1 cellular context compared by ENCODE assay signal in genomic region chr9:33721674-33722358, GRCh38.
TF ChIP-seq lines count a peak whose summit lies in the region.

No MANE protein-coding gene starts in this region.

TF ChIP-seq in HepG2, 621 proteins besides CTCF, POLR2A, EP300 and RAD21 (continued from another document and continues in another):
- TF ChIP-seq HNF1B (CRISPR knock-in tag; IDR thresholded peaks at IDR 0.05) (peak; percentile 78), PHF8 (CRISPR knock-in tag; IDR thresholded peaks at IDR 0.05) (peak; percentile 50), NRL (CRISPR knock-in tag; IDR thresholded peaks at IDR 0.05; ENCODE audit: borderline replicate concordance) (peak; percentile 76), MXD4 (CRISPR knock-in tag; IDR thresholded peaks at IDR 0.05) (peak; percentile 74; the same call in 1 of the 2 replicates), FOXM1 (CRISPR knock-in tag; IDR thresholded peaks at IDR 0.05) (0 out of 2 replicates have a peak, but pooled peaks have one; percentile 67), XBP1 (CRISPR knock-in tag; IDR thresholded peaks at IDR 0.05) (0 out of 2 replicates have a peak, but pooled peaks have one; percentile 62), MTA1 (CRISPR knock-in tag; IDR thresholded peaks at IDR 0.05; ENCODE audit: borderline replicate concordance) (peak; percentile 80; the same call in 1 of the 2 replicates), ZNF792 (CRISPR knock-in tag; IDR thresholded peaks at IDR 0.05) (peak; percentile 80; the same call in 1 of the 2 replicates), ZKSCAN8 (CRISPR knock-in tag; IDR thresholded peaks at IDR 0.05; ENCODE audit: borderline replicate concordance) (peak; percentile 22; the same call in 1 of the 2 replicates), ZNF335 (CRISPR knock-in tag; IDR thresholded peaks at IDR 0.05) (0 out of 2 replicates have a peak, but pooled peaks have one; percentile 31), SKI (IDR thresholded peaks at IDR 0.05; ENCODE audit: partially characterized antibody) (peak; percentile 16), RARG (CRISPR knock-in tag; IDR thresholded peaks at IDR 0.05; ENCODE audit: low read depth) (no peak), ZBTB34 (CRISPR knock-in tag; IDR thresholded peaks at IDR 0.05) (peak; percentile 57; the same call in 1 of the 2 replicates), USF2 (IDR thresholded peaks at IDR 0.05; ENCODE audit: low read depth, low read length) (no peak), USF2 (CRISPR knock-in tag; IDR thresholded peaks at IDR 0.05; ENCODE audit: borderline replicate concordance) (no peak), GLMP (CRISPR knock-in tag; IDR thresholded peaks at IDR 0.05; ENCODE audit: borderline replicate concordance) (no peak), SRY (CRISPR knock-in tag; IDR thresholded peaks at IDR 0.05) (peak; percentile 85), RARA (CRISPR knock-in tag; IDR thresholded peaks at IDR 0.05) (no peak), MIXL1 (CRISPR knock-in tag; IDR thresholded peaks at IDR 0.05) (peak; percentile 61; the same call in 1 of the 2 replicates), EZH2 (conservative IDR thresholded peaks at IDR 0.05; ENCODE audit: low read depth, low read length) (no peak), ZFP37 (CRISPR knock-in tag; IDR thresholded peaks at IDR 0.05; ENCODE audit: borderline replicate concordance) (0 out of 2 replicates have a peak, but pooled peaks have one; percentile 29), ZNF33B (CRISPR knock-in tag; IDR thresholded peaks at IDR 0.05) (0 out of 2 replicates have a peak, but pooled peaks have one; percentile 28), THYN1 (CRISPR knock-in tag; IDR thresholded peaks at IDR 0.05; ENCODE audit: borderline replicate concordance, low read depth) (no peak), KAT8 (CRISPR knock-in tag; IDR thresholded peaks at IDR 0.05) (peak; percentile 70; the same call in 1 of the 2 replicates), ZNF101 (CRISPR knock-in tag; IDR thresholded peaks at IDR 0.05; ENCODE audit: borderline replicate concordance, low read depth) (no peak), ERF (CRISPR knock-in tag; IDR thresholded peaks at IDR 0.05) (peak; percentile 64), GMEB1 (CRISPR knock-in tag; IDR thresholded peaks at IDR 0.05; ENCODE audit: borderline replicate concordance) (peak; percentile 48; the same call in 1 of the 2 replicates), ZFP91 (CRISPR knock-in tag; IDR thresholded peaks at IDR 0.05; ENCODE audit: borderline replicate concordance) (peak; percentile 77), FOXJ3 (CRISPR knock-in tag; IDR thresholded peaks at IDR 0.05; ENCODE audit: borderline replicate concordance) (no peak), DNMT1 (CRISPR knock-in tag; IDR thresholded peaks at IDR 0.05) (peak; percentile 91), SPEN (CRISPR knock-in tag; IDR thresholded peaks at IDR 0.05; ENCODE audit: low read depth) (peak; percentile 72; the same call in 1 of the 2 replicates), ZNF556 (CRISPR knock-in tag; IDR thresholded peaks at IDR 0.05; ENCODE audit: borderline replicate concordance) (peak; percentile 32; the same call in 1 of the 2 replicates), ZBTB46 (CRISPR knock-in tag; IDR thresholded peaks at IDR 0.05; ENCODE audit: borderline replicate concordance) (no peak), ZNF501 (CRISPR knock-in tag; IDR thresholded peaks at IDR 0.05) (peak; percentile 78; the same call in 1 of the 2 replicates), PBX2 (CRISPR knock-in tag; IDR thresholded peaks at IDR 0.05) (no peak), GATAD1 (CRISPR knock-in tag; IDR thresholded peaks at IDR 0.05) (0 out of 2 replicates have a peak, but pooled peaks have one; percentile 56), AGO1 (IDR thresholded peaks at IDR 0.05; ENCODE audit: low read depth, low read length, poor library complexity, severe bottlenecking) (no peak), ETV5 (CRISPR knock-in tag; IDR thresholded peaks at IDR 0.05; ENCODE audit: borderline replicate concordance) (peak; percentile 17; the same call in 1 of the 2 replicates), PITX1 (CRISPR knock-in tag; IDR thresholded peaks at IDR 0.05) (no peak), ZNF709 (CRISPR knock-in tag; IDR thresholded peaks at IDR 0.05) (0 out of 2 replicates have a peak, but pooled peaks have one; percentile 38), ZNF264 (CRISPR knock-in tag; IDR thresholded peaks at IDR 0.05) (peak; percentile 75; the same call in 1 of the 2 replicates), TSC22D2 (CRISPR knock-in tag; IDR thresholded peaks at IDR 0.05; ENCODE audit: borderline replicate concordance) (0 out of 2 replicates have a peak, but pooled peaks have one; percentile 45), ZNF777 (CRISPR knock-in tag; IDR thresholded peaks at IDR 0.05) (0 out of 2 replicates have a peak, but pooled peaks have one; percentile 39), ZNF124 (CRISPR knock-in tag; IDR thresholded peaks at IDR 0.05) (0 out of 2 replicates have a peak, but pooled peaks have one; percentile 42), CBX5 (CRISPR knock-in tag; IDR thresholded peaks at IDR 0.05; ENCODE audit: borderline replicate concordance) (peak; percentile 91; the same call in 1 of the 2 replicates), ZNF232 (CRISPR knock-in tag; IDR thresholded peaks at IDR 0.05; ENCODE audit: borderline replicate concordance) (0 out of 2 replicates have a peak, but pooled peaks have one; percentile 68), CREM (IDR thresholded peaks at IDR 0.05) (no peak), CREM (CRISPR knock-in tag; IDR thresholded peaks at IDR 0.05) (no peak), YEATS2 (CRISPR knock-in tag; IDR thresholded peaks at IDR 0.05; ENCODE audit: borderline replicate concordance) (0 out of 2 replicates have a peak, but pooled peaks have one; percentile 54), ZNF660 (CRISPR knock-in tag; IDR thresholded peaks at IDR 0.05; ENCODE audit: borderline replicate concordance, low read depth) (no peak), ZNF274 (CRISPR knock-in tag; IDR thresholded peaks at IDR 0.05) (peak; percentile 77), ZNF276 (CRISPR knock-in tag; IDR thresholded peaks at IDR 0.05; ENCODE audit: low read depth) (0 out of 2 replicates have a peak, but pooled peaks have one; percentile 64), NFKB2 (CRISPR knock-in tag; IDR thresholded peaks at IDR 0.05; ENCODE audit: borderline replicate concordance) (peak; percentile 77; the same call in 1 of the 2 replicates), FOXA3 (CRISPR knock-in tag; IDR thresholded peaks at IDR 0.05) (peak; percentile 59), MYC (CRISPR knock-in tag; IDR thresholded peaks at IDR 0.05; ENCODE audit: borderline replicate concordance) (peak; percentile 87)
